In the genomic region with DNA sequence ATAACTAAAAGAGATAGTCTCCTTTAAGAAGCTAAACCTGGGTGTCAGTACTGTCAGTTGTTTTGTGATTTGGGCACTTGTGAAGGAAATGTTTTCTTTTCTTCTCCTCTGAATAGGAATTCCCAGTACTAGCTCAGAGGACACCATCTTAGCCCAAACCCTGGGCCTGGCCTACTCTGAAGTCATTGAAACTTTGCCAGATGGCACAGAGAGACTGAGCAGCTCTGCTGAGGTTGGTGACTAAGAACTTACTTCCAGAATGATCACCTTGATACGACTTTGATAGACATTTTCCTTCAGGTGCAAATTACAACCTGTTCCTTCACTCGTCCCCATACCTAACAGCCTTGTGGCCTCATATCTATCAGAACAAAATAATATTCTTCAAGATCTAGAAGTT, we compare ENCODE assay signal across 19 cellular contexts.
"Had no signal": no experiment of that assay in that cellular context is flagged by ENCODE, and none has a peak within 500 bp of the region (broad histone marks: within the 10 kb centered on the region; RNA-seq: fewer than 3 reads in every experiment).

No MANE protein-coding gene starts in this region.

- H3K4me1 Mint-ChIP-seq: natural killer cell, WTC11 had no signal

- H3K9me3 Mint-ChIP-seq: natural killer cell had no signal

- ATAC-seq: left ventricle myocardium superior, natural killer cell, WTC11 had no signal

- H3K27ac Mint-ChIP-seq: activated naive CD8-positive, alpha-beta T cell; natural killer cell; T-helper 1 cell treated with Interleukin-12 subunit alpha and Interleukin-12 subunit beta and Interleukin-4 antibody, amounts not matched to agents 30 μg/mL and 1 μg/mL, for 36 hours; WTC11 had no signal

- DNase-seq: activated CD8-positive, alpha-beta memory T cell treated with anti-CD3 and anti-CD28 coated beads, Interleukin-2, amount 50 U/mL, for 4 hours; activated effector memory CD4-positive, alpha-beta T cell treated with anti-CD3 and anti-CD28 coated beads, Interleukin-2, amount 50 U/mL, for 16 hours; activated T-cell treated with anti-CD3 and anti-CD28 coated beads, Interleukin-2, amount 50 U/mL, for 4 hours; brain microvascular endothelial cell; caudate nucleus; dermis blood vessel endothelial cell; effector CD8-positive, alpha-beta T cell; foreskin melanocyte; kidney glomerular epithelial cell; left ventricle myocardium superior; midbrain; natural killer cell; retina; spleen; T1000; trophoblast cell had no signal

- H3K4me3 Mint-ChIP-seq: activated naive CD8-positive, alpha-beta T cell; activated T-cell treated with anti-CD3 and anti-CD28 coated beads, Interleukin-2, amount 50 U/mL, for 4 hours; natural killer cell; T-helper 1 cell treated with Interleukin-12 subunit alpha and Interleukin-12 subunit beta and Interleukin-4 antibody, amounts not matched to agents 30 μg/mL and 1 μg/mL, for 36 hours; WTC11 had no signal

- H3K27me3 Mint-ChIP-seq: activated naive CD8-positive, alpha-beta T cell had no signal
